ENCODE assay signal across 1 cellular context in the genomic region with DNA sequence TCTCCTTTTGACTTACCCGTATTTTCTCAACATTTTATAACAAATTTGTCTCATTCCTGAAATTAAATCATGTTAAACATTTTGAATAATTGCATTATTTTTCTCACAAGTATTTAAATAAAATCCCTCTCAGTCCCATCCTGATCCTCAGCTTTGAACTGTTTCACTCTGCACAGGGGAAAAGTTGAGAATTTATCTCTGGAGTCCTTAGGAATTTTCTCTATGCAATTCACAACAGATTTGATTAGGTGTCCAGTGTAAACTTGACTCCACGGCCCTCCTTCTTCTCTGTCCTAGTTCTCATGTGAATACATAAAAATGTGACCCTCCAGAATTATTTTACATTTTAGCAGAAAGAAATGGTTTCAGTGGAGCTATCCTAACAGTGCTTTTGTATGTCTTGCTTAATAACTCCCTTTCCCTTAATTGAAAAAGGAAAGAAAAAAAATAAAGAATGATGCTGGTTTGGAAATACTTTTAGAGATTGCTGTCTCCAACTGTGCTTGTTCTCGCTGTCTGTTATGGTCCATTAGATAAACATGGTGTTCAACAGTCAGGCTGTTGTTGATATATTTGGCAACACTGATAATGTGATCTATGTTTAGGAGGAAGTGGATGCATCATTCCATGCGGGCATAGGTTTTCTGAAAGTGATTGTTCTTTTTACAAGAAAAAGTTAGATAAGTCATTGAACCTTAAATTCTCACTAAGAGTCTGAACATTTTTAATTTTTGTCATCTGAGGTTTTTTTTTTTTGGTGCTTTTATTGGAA.
TF ChIP-seq lines count a peak whose summit lies in the region.

No MANE protein-coding gene starts in this region.

TF ChIP-seq in K562, 482 proteins besides CTCF, POLR2A, EP300 and RAD21 (continued from another document and continues in another):
- TF ChIP-seq HNRNPL (IDR thresholded peaks at IDR 0.05; ENCODE audit: low read depth, low read length), result no peak
- 0 out of 4 replicates have a peak, but pooled peaks of 1 of the 2 experiments have one; percentile 7 for TF ChIP-seq HDAC1 (IDR thresholded peaks at IDR 0.05)
- TF ChIP-seq, protein P1, sequence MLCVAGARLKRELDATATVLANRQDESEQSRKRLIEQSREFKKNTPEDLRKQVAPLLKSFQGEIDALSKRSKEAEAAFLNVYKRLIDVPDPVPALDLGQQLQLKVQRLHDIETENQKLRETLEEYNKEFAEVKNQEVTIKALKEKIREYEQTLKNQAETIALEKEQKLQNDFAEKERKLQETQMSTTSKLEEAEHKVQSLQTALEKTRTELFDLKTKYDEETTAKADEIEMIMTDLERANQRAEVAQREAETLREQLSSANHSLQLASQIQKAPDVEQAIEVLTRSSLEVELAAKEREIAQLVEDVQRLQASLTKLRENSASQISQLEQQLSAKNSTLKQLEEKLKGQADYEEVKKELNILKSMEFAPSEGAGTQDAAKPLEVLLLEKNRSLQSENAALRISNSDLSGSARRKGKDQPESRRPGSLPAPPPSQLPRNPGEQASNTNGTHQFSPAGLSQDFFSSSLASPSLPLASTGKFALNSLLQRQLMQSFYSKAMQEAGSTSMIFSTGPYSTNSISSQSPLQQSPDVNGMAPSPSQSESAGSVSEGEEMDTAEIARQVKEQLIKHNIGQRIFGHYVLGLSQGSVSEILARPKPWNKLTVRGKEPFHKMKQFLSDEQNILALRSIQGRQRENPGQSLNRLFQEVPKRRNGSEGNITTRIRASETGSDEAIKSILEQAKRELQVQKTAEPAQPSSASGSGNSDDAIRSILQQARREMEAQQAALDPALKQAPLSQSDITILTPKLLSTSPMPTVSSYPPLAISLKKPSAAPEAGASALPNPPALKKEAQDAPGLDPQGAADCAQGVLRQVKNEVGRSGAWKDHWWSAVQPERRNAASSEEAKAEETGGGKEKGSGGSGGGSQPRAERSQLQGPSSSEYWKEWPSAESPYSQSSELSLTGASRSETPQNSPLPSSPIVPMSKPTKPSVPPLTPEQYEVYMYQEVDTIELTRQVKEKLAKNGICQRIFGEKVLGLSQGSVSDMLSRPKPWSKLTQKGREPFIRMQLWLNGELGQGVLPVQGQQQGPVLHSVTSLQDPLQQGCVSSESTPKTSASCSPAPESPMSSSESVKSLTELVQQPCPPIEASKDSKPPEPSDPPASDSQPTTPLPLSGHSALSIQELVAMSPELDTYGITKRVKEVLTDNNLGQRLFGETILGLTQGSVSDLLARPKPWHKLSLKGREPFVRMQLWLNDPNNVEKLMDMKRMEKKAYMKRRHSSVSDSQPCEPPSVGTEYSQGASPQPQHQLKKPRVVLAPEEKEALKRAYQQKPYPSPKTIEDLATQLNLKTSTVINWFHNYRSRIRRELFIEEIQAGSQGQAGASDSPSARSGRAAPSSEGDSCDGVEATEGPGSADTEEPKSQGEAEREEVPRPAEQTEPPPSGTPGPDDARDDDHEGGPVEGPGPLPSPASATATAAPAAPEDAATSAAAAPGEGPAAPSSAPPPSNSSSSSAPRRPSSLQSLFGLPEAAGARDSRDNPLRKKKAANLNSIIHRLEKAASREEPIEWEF (CRISPR knock-in tag; IDR thresholded peaks at IDR 0.05), result no peak
- TF ChIP-seq MAZ (CRISPR knock-in tag; conservative IDR thresholded peaks at IDR 0.05 in 1 of 2, IDR thresholded peaks at IDR 0.05 in 1 of 2), result no peak
- TF ChIP-seq, protein P2, sequence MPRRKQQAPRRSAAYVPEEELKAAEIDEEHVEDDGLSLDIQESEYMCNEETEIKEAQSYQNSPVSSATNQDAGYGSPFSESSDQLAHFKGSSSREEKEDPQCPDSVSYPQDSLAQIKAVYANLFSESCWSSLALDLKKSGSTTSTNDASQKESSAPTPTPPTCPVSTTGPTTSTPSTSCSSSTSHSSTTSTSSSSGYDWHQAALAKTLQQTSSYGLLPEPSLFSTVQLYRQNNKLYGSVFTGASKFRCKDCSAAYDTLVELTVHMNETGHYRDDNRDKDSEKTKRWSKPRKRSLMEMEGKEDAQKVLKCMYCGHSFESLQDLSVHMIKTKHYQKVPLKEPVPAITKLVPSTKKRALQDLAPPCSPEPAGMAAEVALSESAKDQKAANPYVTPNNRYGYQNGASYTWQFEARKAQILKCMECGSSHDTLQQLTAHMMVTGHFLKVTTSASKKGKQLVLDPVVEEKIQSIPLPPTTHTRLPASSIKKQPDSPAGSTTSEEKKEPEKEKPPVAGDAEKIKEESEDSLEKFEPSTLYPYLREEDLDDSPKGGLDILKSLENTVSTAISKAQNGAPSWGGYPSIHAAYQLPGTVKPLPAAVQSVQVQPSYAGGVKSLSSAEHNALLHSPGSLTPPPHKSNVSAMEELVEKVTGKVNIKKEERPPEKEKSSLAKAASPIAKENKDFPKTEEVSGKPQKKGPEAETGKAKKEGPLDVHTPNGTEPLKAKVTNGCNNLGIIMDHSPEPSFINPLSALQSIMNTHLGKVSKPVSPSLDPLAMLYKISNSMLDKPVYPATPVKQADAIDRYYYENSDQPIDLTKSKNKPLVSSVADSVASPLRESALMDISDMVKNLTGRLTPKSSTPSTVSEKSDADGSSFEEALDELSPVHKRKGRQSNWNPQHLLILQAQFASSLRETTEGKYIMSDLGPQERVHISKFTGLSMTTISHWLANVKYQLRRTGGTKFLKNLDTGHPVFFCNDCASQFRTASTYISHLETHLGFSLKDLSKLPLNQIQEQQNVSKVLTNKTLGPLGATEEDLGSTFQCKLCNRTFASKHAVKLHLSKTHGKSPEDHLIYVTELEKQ (CRISPR knock-in tag; IDR thresholded peaks at IDR 0.05), result no peak
- no peak for TF ChIP-seq ZBTB1 (CRISPR knock-in tag; IDR thresholded peaks at IDR 0.05; ENCODE audit: borderline replicate concordance, low read depth)
- no peak for TF ChIP-seq ZNF23 (CRISPR knock-in tag; IDR thresholded peaks at IDR 0.05)
- TF ChIP-seq TAF15 (IDR thresholded peaks at IDR 0.05; ENCODE audit: low read depth, low read length), result no peak
- TF ChIP-seq, protein P3, sequence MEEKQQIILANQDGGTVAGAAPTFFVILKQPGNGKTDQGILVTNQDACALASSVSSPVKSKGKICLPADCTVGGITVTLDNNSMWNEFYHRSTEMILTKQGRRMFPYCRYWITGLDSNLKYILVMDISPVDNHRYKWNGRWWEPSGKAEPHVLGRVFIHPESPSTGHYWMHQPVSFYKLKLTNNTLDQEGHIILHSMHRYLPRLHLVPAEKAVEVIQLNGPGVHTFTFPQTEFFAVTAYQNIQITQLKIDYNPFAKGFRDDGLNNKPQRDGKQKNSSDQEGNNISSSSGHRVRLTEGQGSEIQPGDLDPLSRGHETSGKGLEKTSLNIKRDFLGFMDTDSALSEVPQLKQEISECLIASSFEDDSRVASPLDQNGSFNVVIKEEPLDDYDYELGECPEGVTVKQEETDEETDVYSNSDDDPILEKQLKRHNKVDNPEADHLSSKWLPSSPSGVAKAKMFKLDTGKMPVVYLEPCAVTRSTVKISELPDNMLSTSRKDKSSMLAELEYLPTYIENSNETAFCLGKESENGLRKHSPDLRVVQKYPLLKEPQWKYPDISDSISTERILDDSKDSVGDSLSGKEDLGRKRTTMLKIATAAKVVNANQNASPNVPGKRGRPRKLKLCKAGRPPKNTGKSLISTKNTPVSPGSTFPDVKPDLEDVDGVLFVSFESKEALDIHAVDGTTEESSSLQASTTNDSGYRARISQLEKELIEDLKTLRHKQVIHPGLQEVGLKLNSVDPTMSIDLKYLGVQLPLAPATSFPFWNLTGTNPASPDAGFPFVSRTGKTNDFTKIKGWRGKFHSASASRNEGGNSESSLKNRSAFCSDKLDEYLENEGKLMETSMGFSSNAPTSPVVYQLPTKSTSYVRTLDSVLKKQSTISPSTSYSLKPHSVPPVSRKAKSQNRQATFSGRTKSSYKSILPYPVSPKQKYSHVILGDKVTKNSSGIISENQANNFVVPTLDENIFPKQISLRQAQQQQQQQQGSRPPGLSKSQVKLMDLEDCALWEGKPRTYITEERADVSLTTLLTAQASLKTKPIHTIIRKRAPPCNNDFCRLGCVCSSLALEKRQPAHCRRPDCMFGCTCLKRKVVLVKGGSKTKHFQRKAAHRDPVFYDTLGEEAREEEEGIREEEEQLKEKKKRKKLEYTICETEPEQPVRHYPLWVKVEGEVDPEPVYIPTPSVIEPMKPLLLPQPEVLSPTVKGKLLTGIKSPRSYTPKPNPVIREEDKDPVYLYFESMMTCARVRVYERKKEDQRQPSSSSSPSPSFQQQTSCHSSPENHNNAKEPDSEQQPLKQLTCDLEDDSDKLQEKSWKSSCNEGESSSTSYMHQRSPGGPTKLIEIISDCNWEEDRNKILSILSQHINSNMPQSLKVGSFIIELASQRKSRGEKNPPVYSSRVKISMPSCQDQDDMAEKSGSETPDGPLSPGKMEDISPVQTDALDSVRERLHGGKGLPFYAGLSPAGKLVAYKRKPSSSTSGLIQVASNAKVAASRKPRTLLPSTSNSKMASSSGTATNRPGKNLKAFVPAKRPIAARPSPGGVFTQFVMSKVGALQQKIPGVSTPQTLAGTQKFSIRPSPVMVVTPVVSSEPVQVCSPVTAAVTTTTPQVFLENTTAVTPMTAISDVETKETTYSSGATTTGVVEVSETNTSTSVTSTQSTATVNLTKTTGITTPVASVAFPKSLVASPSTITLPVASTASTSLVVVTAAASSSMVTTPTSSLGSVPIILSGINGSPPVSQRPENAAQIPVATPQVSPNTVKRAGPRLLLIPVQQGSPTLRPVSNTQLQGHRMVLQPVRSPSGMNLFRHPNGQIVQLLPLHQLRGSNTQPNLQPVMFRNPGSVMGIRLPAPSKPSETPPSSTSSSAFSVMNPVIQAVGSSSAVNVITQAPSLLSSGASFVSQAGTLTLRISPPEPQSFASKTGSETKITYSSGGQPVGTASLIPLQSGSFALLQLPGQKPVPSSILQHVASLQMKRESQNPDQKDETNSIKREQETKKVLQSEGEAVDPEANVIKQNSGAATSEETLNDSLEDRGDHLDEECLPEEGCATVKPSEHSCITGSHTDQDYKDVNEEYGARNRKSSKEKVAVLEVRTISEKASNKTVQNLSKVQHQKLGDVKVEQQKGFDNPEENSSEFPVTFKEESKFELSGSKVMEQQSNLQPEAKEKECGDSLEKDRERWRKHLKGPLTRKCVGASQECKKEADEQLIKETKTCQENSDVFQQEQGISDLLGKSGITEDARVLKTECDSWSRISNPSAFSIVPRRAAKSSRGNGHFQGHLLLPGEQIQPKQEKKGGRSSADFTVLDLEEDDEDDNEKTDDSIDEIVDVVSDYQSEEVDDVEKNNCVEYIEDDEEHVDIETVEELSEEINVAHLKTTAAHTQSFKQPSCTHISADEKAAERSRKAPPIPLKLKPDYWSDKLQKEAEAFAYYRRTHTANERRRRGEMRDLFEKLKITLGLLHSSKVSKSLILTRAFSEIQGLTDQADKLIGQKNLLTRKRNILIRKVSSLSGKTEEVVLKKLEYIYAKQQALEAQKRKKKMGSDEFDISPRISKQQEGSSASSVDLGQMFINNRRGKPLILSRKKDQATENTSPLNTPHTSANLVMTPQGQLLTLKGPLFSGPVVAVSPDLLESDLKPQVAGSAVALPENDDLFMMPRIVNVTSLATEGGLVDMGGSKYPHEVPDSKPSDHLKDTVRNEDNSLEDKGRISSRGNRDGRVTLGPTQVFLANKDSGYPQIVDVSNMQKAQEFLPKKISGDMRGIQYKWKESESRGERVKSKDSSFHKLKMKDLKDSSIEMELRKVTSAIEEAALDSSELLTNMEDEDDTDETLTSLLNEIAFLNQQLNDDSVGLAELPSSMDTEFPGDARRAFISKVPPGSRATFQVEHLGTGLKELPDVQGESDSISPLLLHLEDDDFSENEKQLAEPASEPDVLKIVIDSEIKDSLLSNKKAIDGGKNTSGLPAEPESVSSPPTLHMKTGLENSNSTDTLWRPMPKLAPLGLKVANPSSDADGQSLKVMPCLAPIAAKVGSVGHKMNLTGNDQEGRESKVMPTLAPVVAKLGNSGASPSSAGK (IDR thresholded peaks at IDR 0.05), result no peak
- TF ChIP-seq HNRNPH1 (optimal IDR thresholded peaks at IDR 0.05; ENCODE audit: low read depth, low read length), result no peak
- TF ChIP-seq, protein P4, sequence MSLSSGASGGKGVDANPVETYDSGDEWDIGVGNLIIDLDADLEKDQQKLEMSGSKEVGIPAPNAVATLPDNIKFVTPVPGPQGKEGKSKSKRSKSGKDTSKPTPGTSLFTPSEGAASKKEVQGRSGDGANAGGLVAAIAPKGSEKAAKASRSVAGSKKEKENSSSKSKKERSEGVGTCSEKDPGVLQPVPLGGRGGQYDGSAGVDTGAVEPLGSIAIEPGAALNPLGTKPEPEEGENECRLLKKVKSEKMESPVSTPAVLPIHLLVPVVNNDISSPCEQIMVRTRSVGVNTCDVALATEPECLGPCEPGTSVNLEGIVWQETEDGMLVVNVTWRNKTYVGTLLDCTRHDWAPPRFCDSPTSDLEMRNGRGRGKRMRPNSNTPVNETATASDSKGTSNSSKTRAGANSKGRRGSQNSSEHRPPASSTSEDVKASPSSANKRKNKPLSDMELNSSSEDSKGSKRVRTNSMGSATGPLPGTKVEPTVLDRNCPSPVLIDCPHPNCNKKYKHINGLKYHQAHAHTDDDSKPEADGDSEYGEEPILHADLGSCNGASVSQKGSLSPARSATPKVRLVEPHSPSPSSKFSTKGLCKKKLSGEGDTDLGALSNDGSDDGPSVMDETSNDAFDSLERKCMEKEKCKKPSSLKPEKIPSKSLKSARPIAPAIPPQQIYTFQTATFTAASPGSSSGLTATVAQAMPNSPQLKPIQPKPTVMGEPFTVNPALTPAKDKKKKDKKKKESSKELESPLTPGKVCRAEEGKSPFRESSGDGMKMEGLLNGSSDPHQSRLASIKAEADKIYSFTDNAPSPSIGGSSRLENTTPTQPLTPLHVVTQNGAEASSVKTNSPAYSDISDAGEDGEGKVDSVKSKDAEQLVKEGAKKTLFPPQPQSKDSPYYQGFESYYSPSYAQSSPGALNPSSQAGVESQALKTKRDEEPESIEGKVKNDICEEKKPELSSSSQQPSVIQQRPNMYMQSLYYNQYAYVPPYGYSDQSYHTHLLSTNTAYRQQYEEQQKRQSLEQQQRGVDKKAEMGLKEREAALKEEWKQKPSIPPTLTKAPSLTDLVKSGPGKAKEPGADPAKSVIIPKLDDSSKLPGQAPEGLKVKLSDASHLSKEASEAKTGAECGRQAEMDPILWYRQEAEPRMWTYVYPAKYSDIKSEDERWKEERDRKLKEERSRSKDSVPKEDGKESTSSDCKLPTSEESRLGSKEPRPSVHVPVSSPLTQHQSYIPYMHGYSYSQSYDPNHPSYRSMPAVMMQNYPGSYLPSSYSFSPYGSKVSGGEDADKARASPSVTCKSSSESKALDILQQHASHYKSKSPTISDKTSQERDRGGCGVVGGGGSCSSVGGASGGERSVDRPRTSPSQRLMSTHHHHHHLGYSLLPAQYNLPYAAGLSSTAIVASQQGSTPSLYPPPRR (CRISPR knock-in tag; IDR thresholded peaks at IDR 0.05; ENCODE audit: borderline replicate concordance), result no peak
- TF ChIP-seq, protein P5, sequence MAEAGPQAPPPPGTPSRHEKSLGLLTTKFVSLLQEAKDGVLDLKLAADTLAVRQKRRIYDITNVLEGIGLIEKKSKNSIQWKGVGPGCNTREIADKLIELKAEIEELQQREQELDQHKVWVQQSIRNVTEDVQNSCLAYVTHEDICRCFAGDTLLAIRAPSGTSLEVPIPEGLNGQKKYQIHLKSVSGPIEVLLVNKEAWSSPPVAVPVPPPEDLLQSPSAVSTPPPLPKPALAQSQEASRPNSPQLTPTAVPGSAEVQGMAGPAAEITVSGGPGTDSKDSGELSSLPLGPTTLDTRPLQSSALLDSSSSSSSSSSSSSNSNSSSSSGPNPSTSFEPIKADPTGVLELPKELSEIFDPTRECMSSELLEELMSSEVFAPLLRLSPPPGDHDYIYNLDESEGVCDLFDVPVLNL (CRISPR knock-in tag; IDR thresholded peaks at IDR 0.05; ENCODE audit: low read depth), result no peak
